ENCODE assay signal across 17 cellular contexts in genomic region chr15:79475312-79475711, GRCh38.
DNase-seq lines count a peak whose midpoint lies in the region; ATAC-seq and TF ChIP-seq lines count a peak whose summit lies in the region.
"Had no signal": no experiment of that assay in that cellular context is flagged by ENCODE, and none has a peak within 500 bp of the region (broad histone marks: within the 10 kb centered on the region; RNA-seq: fewer than 3 reads in every experiment).

No MANE protein-coding gene starts in this region.

- H3K36me3 ChIP-seq in ACC112 (ENCODE audit: insufficient read depth, low read length), result no peaks in the 10 kb centered on the region
- H3K36me3 ChIP-seq: neutrophil, SJSA1 had no signal

- H3K4me1 Mint-ChIP-seq in activated naive CD4-positive, alpha-beta T cell treated with anti-CD3 and anti-CD28 coated beads, Interleukin-2, amount 10 ng/mL, durations not matched to agents 7 days and 5 days, result peaks cover 2% of the 10 kb centered on the region
- H3K4me1 Mint-ChIP-seq: stimulated activated naive B cell treated with anti-CD40 and anti-IgM and Interleukin-4, amounts not matched to agents 10 μg/mL and 1 μg/mL and 100 μg/mL, for 72 hours had no signal

- H3K4me3 ChIP-seq in ACC112 (ENCODE audit: low read depth, low read length) (peak overlapping the region; percentile 35), astrocyte of the cerebellum (ENCODE audit: low read depth, low read length) (no peak overlapping the region)
- H3K4me3 ChIP-seq: SJSA1 had no signal

- no peaks in the 10 kb centered on the region for H3K27me3 ChIP-seq in ACC112 (ENCODE audit: insufficient read depth, low read length)
- H3K27me3 ChIP-seq: SJSA1 had no signal

- ATAC-seq in GM18867 (IDR thresholded peaks at IDR 0.05; ENCODE audit: unreplicated experiment) (no peak), HG02884 (IDR thresholded peaks at IDR 0.05; ENCODE audit: unreplicated experiment) (no peak)
- ATAC-seq: left ventricle myocardium superior; right cardiac atrium; stimulated activated naive B cell treated with anti-CD40 and anti-IgM and Interleukin-4, amounts not matched to agents 10 μg/mL and 1 μg/mL and 100 μg/mL, for 72 hours had no signal

- peak; percentile 44 for DNase-seq in GM04504 (ENCODE audit: low read depth)
- DNase-seq in astrocyte of the cerebellum (ENCODE audit: low read depth), result peak; percentile 40
- peak; percentile 1 for DNase-seq in foreskin melanocyte
- no peak for DNase-seq in NCI-H69 (lab: John Stamatoyannopoulos, UW)
- no peak for DNase-seq in activated naive CD4-positive, alpha-beta T cell treated with anti-CD3 and anti-CD28 coated beads, Interleukin-2, amount 10 ng/mL, durations not matched to agents 7 days and 5 days
- DNase-seq: cerebellar nuclear complex; Karpas-422; left ventricle myocardium superior; NCI-H526; right cardiac atrium; stimulated activated naive B cell treated with anti-CD40 and anti-IgM and Interleukin-4, amounts not matched to agents 10 μg/mL and 1 μg/mL and 100 μg/mL, for 72 hours had no signal

- peak overlapping the region; percentile 35; the same call in 1 of the 2 replicates for H3K27ac ChIP-seq in ACC112 (ENCODE audit: low read depth, low read length)
- H3K27ac ChIP-seq: neutrophil, SJSA1 had no signal

- no peak overlapping the region for H2AFZ ChIP-seq in ACC112 (ENCODE audit: low read length, unreplicated experiment)

- H3K79me2 ChIP-seq in ACC112 (ENCODE audit: control insufficient read depth, insufficient read depth, low read length, unreplicated experiment), result no peaks in the 10 kb centered on the region

- no peaks in the 10 kb centered on the region for H3K9me3 Mint-ChIP-seq in activated naive CD4-positive, alpha-beta T cell treated with anti-CD3 and anti-CD28 coated beads, Interleukin-2, amount 10 ng/mL, durations not matched to agents 7 days and 5 days
- H3K9me3 Mint-ChIP-seq: activated T-helper 1 cell treated with anti-CD3 and anti-CD28 coated beads, Interleukin-12 subunit alpha, Interleukin-12 subunit beta, Interleukin-2, Interleukin-4 antibody, amounts not matched to agents 30 ng/mL and 10 ng/mL and 1 ng/mL, durations not matched to agents 14 hours and 24 hours and 36 hours; stimulated activated naive B cell treated with anti-CD40 and anti-IgM and Interleukin-4, amounts not matched to agents 10 μg/mL and 1 μg/mL and 100 μg/mL, for 72 hours had no signal

- peaks cover 5% of the 10 kb centered on the region for H3K4me1 ChIP-seq in ACC112 (ENCODE audit: control insufficient read depth, insufficient read depth, low read length, unreplicated experiment)
- H3K4me1 ChIP-seq: SJSA1 had no signal

- no peak for TF ChIP-seq CTCF in astrocyte of the cerebellum (IDR thresholded peaks at IDR 0.05; ENCODE audit: low read depth, low read length, missing control alignments)

- no peak overlapping the region for H3K27ac Mint-ChIP-seq in activated naive CD4-positive, alpha-beta T cell treated with anti-CD3 and anti-CD28 coated beads, Interleukin-2, amount 10 ng/mL, durations not matched to agents 7 days and 5 days
- H3K27ac Mint-ChIP-seq: activated T-helper 1 cell treated with anti-CD3 and anti-CD28 coated beads, Interleukin-12 subunit alpha, Interleukin-12 subunit beta, Interleukin-2, Interleukin-4 antibody, amounts not matched to agents 30 ng/mL and 10 ng/mL and 1 ng/mL, durations not matched to agents 14 hours and 24 hours and 36 hours; stimulated activated naive B cell treated with anti-CD40 and anti-IgM and Interleukin-4, amounts not matched to agents 10 μg/mL and 1 μg/mL and 100 μg/mL, for 72 hours had no signal

- H3K4me3 Mint-ChIP-seq in activated naive CD4-positive, alpha-beta T cell treated with anti-CD3 and anti-CD28 coated beads, Interleukin-2, amount 10 ng/mL, durations not matched to agents 7 days and 5 days, result no peak overlapping the region
- H3K4me3 Mint-ChIP-seq: activated T-helper 1 cell treated with anti-CD3 and anti-CD28 coated beads, Interleukin-12 subunit alpha, Interleukin-12 subunit beta, Interleukin-2, Interleukin-4 antibody, amounts not matched to agents 30 ng/mL and 10 ng/mL and 1 ng/mL, durations not matched to agents 14 hours and 24 hours and 36 hours; stimulated activated naive B cell treated with anti-CD40 and anti-IgM and Interleukin-4, amounts not matched to agents 10 μg/mL and 1 μg/mL and 100 μg/mL, for 72 hours had no signal

- CTCF ChIA-PET in activated naive CD4-positive, alpha-beta T cell treated with anti-CD3 and anti-CD28 coated beads, Interleukin-2, amount 10 ng/mL, durations not matched to agents 7 days and 5 days (lab: Charles Lee), result no interaction called here

- H3K27me3 Mint-ChIP-seq in activated naive CD4-positive, alpha-beta T cell treated with anti-CD3 and anti-CD28 coated beads, Interleukin-2, amount 10 ng/mL, durations not matched to agents 7 days and 5 days, result no peaks in the 10 kb centered on the region

- no peaks in the 10 kb centered on the region for H3K36me3 Mint-ChIP-seq in activated naive CD4-positive, alpha-beta T cell treated with anti-CD3 and anti-CD28 coated beads, Interleukin-2, amount 10 ng/mL, durations not matched to agents 7 days and 5 days
- H3K36me3 Mint-ChIP-seq: stimulated activated naive B cell treated with anti-CD40 and anti-IgM and Interleukin-4, amounts not matched to agents 10 μg/mL and 1 μg/mL and 100 μg/mL, for 72 hours had no signal

- in situ Hi-C loops in astrocyte of the cerebellum (cut with HindIII; ENCODE audit: low sequenced_read_pairs), result no loop called here

Comparison
In these comparisons a context has a peak if more than half of its experiments do, and no peak if none do; other contexts are left out.
1. DNase-seq: peak in GM04504 (single experiment), astrocyte of the cerebellum (single experiment) and foreskin melanocyte (single experiment); none in NCI-H69 (single experiment) and activated naive CD4-positive, alpha-beta T cell treated with anti-CD3 and anti-CD28 coated beads, Interleukin-2, amount 10 ng/mL, durations not matched to agents 7 days and 5 days (single experiment).